9 cellular contexts compared by ENCODE assay signal in genomic region chr10:102153093-102153620, GRCh38. TPM values are rescaled to one million over a fixed set of nuclear protein-coding genes. Genes with fewer than 3 reads are reported as not detected.
DNase-seq lines count a peak whose midpoint lies in the region; ATAC-seq and TF ChIP-seq lines count a peak whose summit lies in the region.
"Had no signal": no experiment of that assay in that cellular context is flagged by ENCODE, and none has a peak within 500 bp of the region (broad histone marks: within the 10 kb centered on the region; RNA-seq: fewer than 3 reads in every experiment).

No MANE protein-coding gene starts in this region.

- peaks cover 51% of the 10 kb centered on the region for H3K4me1 Mint-ChIP-seq in activated naive CD4-positive, alpha-beta T cell treated with anti-CD3 and anti-CD28 coated beads, Interleukin-2, amount 50 U/mL, for 24 hours

- H3K27ac ChIP-seq in lower lobe of right lung = peak overlapping the region; percentile 89
- H3K27ac ChIP-seq in upper lobe of right lung = peak overlapping the region; percentile 91

- H3K36me3 ChIP-seq in lower lobe of right lung = peaks cover 70% of the 10 kb centered on the region
- H3K36me3 ChIP-seq in upper lobe of right lung = peaks cover 50% of the 10 kb centered on the region

- peak overlapping the region; percentile 98 for H3K4me3 Mint-ChIP-seq in activated naive CD4-positive, alpha-beta T cell treated with anti-CD3 and anti-CD28 coated beads, Interleukin-2, amount 50 U/mL, for 24 hours

- H3K36me3 Mint-ChIP-seq in activated naive CD4-positive, alpha-beta T cell treated with anti-CD3 and anti-CD28 coated beads, Interleukin-2, amount 50 U/mL, for 24 hours = peaks cover 36% of the 10 kb centered on the region

- H3K27me3 ChIP-seq in lower lobe of right lung (ENCODE audit: low read depth) (no peaks in the 10 kb centered on the region), upper lobe of right lung (no peaks in the 10 kb centered on the region)

- peak overlapping the region; percentile 99 for H3K27ac Mint-ChIP-seq in activated naive CD4-positive, alpha-beta T cell treated with anti-CD3 and anti-CD28 coated beads, Interleukin-2, amount 50 U/mL, for 24 hours

- in situ Hi-C loops in astrocyte of the spinal cord (cut with HindIII; ENCODE audit: low sequenced_read_pairs) = no loop called here

- H3K4me3 ChIP-seq in astrocyte of the spinal cord (ENCODE audit: low read depth, low read length) (peak overlapping the region; percentile 99), lower lobe of right lung (peak overlapping the region; percentile 86), upper lobe of right lung (peak overlapping the region; percentile 83)

- H3K27me3 Mint-ChIP-seq in activated naive CD4-positive, alpha-beta T cell treated with anti-CD3 and anti-CD28 coated beads, Interleukin-2, amount 50 U/mL, for 24 hours = no peaks in the 10 kb centered on the region

- ATAC-seq in lower lobe of right lung (no peak), upper lobe of right lung (no peak), GM18517 (IDR thresholded peaks at IDR 0.05; ENCODE audit: unreplicated experiment) (no peak)

- TF ChIP-seq CTCF in astrocyte of the spinal cord (IDR thresholded peaks at IDR 0.05; ENCODE audit: low read depth, low read length) = no peak
- TF ChIP-seq CTCF in lower lobe of right lung (IDR thresholded peaks at IDR 0.05) = no peak
- no peak for TF ChIP-seq CTCF in upper lobe of right lung (IDR thresholded peaks at IDR 0.05)

- H3K9me3 Mint-ChIP-seq in activated naive CD4-positive, alpha-beta T cell treated with anti-CD3 and anti-CD28 coated beads, Interleukin-2, amount 50 U/mL, for 24 hours = no peaks in the 10 kb centered on the region

- no peak for DNase-seq in activated naive CD4-positive, alpha-beta T cell treated with anti-CD3 and anti-CD28 coated beads, Interleukin-2, amount 50 U/mL, for 16 hours
- DNase-seq in astrocyte of the spinal cord (ENCODE audit: low read depth, low spot score) (peak; percentile 3), lower lobe of right lung (no peak), upper lobe of right lung (no peak), EL (no peak), A172 (ENCODE audit: low spot score) (no peak)
- DNase-seq: retina had no signal

- intact Hi-C loops in lower lobe of right lung (cut with DNase I) (no loop called here), upper lobe of right lung (cut with DNase I) (no loop called here)

- H3K9me3 ChIP-seq in lower lobe of right lung = no peaks in the 10 kb centered on the region
- H3K9me3 ChIP-seq in upper lobe of right lung = no peaks in the 10 kb centered on the region

- peaks cover 20% of the 10 kb centered on the region for H3K4me1 ChIP-seq in lower lobe of right lung
- H3K4me1 ChIP-seq in upper lobe of right lung = peaks cover 21% of the 10 kb centered on the region

RNA-seq across cellular contexts. Expression of gene NOLC1, which starts 1.0 kb away (rescaled TPM):
- total RNA-seq in lower lobe of right lung (31.0 TPM), upper lobe of right lung (37.9 TPM)
- 77.2 and 87.7 TPM in 2 replicates for total RNA-seq in A172 (2014; rRNA removed; shearing (Covaris generic))

RNA-seq across cellular contexts. Expression of gene PPRC1, which starts 20.3 kb away (rescaled TPM):
- total RNA-seq in lower lobe of right lung = 32.7 TPM
- 38.3 TPM for total RNA-seq in upper lobe of right lung
- 26.0 and 28.9 TPM in 2 replicates for total RNA-seq in A172 (2014; rRNA removed; shearing (Covaris generic))

RNA-seq across cellular contexts. Expression of gene LDB1, which starts 33.0 kb away (rescaled TPM):
- 58.0 TPM for total RNA-seq in lower lobe of right lung
- total RNA-seq in upper lobe of right lung = 60.1 TPM
- 27.3 and 29.0 TPM in 2 replicates for total RNA-seq in A172 (2014; rRNA removed; shearing (Covaris generic))
